16 cellular contexts compared by ENCODE assay signal in genomic region chr19:34288381-34288780, GRCh38.
"Had no signal": no experiment of that assay in that cellular context is flagged by ENCODE, and none has a peak within 500 bp of the region (broad histone marks: within the 10 kb centered on the region; RNA-seq: fewer than 3 reads in every experiment).

No MANE protein-coding gene starts in this region.

- H3K27ac Mint-ChIP-seq: activated B cell treated with CpG ODN at 0.5 μM for 24 hours, T-helper 17 cell had no signal

- H2AFZ ChIP-seq: parathyroid adenoma had no signal

- H3K4me1 ChIP-seq: colonic mucosa, parathyroid adenoma, testis had no signal

- H3K9me3 ChIP-seq: colonic mucosa, gastrocnemius medialis, left lung, testis had no signal

- DNase-seq: activated B cell treated with CpG ODN at 0.5 μM for 24 hours; activated gamma-delta T cell treated with Interleukin-2 at 50 U/mL for 16 hours; caudate nucleus; colonic mucosa; effector CD4-positive, alpha-beta T cell; gastrocnemius medialis; heart right ventricle; islet precursor cell; left lung; mesendoderm; SHP77 treated with DMSO at 0.1 percent for 48 hours; stimulated activated naive CD4-positive, alpha-beta T cell treated with Interleukin-2 at 50 U/mL for 16 hours; T-helper 17 cell; testis had no signal

- H3K27me3 Mint-ChIP-seq: activated B cell treated with CpG ODN at 0.5 μM for 24 hours, T-helper 17 cell had no signal

- H3K4me3 Mint-ChIP-seq: activated B cell treated with CpG ODN at 0.5 μM for 24 hours, neural crest cell, T-helper 17 cell had no signal

- ATAC-seq: gastrocnemius medialis, heart right ventricle, left lung, T-helper 17 cell had no signal

- H3K27ac ChIP-seq: colonic mucosa, heart right ventricle, left lung, parathyroid adenoma, testis had no signal

- H3K4me3 ChIP-seq: colonic mucosa, gastrocnemius medialis, heart right ventricle, left lung, testis had no signal

- H3K9me3 Mint-ChIP-seq: activated B cell treated with CpG ODN at 0.5 μM for 24 hours, neural crest cell had no signal

- H3K36me3 ChIP-seq: colonic mucosa, left lung had no signal
